In genomic region chr11:5994791-5995190, GRCh38 we compare ENCODE assay signal across 11 cellular contexts. TPM values are rescaled to one million over a fixed set of nuclear protein-coding genes. Genes with fewer than 3 reads are reported as not detected.
"Had no signal": no experiment of that assay in that cellular context is flagged by ENCODE, and none has a peak within 500 bp of the region (broad histone marks: within the 10 kb centered on the region; RNA-seq: fewer than 3 reads in every experiment).

No MANE protein-coding gene starts in this region.

- FAIRE-seq: H1, H54 had no signal

- H3K4me3 ChIP-seq: GM23248, GM23338, HAP-1 had no signal

- H3K9me3 ChIP-seq: HAP-1 had no signal

- H3K9ac ChIP-seq: GM23248 had no signal

- H3K4me3 Mint-ChIP-seq: GM23338, H9, HFFc6 had no signal

- H3K27ac Mint-ChIP-seq: GM23338, H9, HFFc6 had no signal

- H3K27ac ChIP-seq: GM23248 had no signal

- H3K36me3 ChIP-seq: HAP-1 had no signal

- DNase-seq: GM23248, GOT3, H7, H9, HCEC 1CT, HFFc6 had no signal

- H3K9me3 Mint-ChIP-seq: GM23338, H9 had no signal

- H3K4me1 ChIP-seq: HAP-1 had no signal

RNA-seq across cellular contexts. Expression of gene OR52L1, which starts 8.0 kb away (rescaled TPM):
- total RNA-seq: GM23248, H1, H4, H7, H9, HFFc6 had no signal
- polyA plus RNA-seq: GM23248, GM23338 had no signal

RNA-seq across cellular contexts. Expression of gene OR56A4, which starts 12.0 kb away (rescaled TPM):
- total RNA-seq: GM23248, H1, H4, H7, H9, HFFc6 had no signal
- polyA plus RNA-seq: GM23248 had no signal

RNA-seq across cellular contexts. Expression of gene OR56A5, which starts 26.5 kb away (rescaled TPM):
- total RNA-seq: GM23248, GM23338, H1, H4, H7, H9, HFFc6 had no signal
- polyA plus RNA-seq: GM23248, GM23338 had no signal

RNA-seq across cellular contexts. Expression of gene OR56A1, which starts 35.8 kb away (rescaled TPM):
- total RNA-seq: GM23248, HFFc6 had no signal
- polyA plus RNA-seq: GM23248 had no signal

RNA-seq across cellular contexts. Expression of gene OR56A3, which starts 52.7 kb away (rescaled TPM):
- total RNA-seq: GM23248, GM23338, H1, H4, H7, H9, HFFc6 had no signal
- polyA plus RNA-seq: GM23248, GM23338, H1 had no signal
